In genomic region chr1:9718006-9718680, GRCh38 we compare ENCODE assay signal across 10 cellular contexts.
DNase-seq lines count a peak whose midpoint lies in the region; ATAC-seq and TF ChIP-seq lines count a peak whose summit lies in the region.
"Had no signal": no experiment of that assay in that cellular context is flagged by ENCODE, and none has a peak within 500 bp of the region (broad histone marks: within the 10 kb centered on the region; RNA-seq: fewer than 3 reads in every experiment).

No MANE protein-coding gene starts in this region.

- H3K27me3 Mint-ChIP-seq in activated CD8-positive, alpha-beta memory T cell treated with anti-CD3 and anti-CD28 coated beads, Interleukin-2, amount 10 ng/mL, durations not matched to agents 7 days and 5 days, result peaks cover 2% of the 10 kb centered on the region
- H3K27me3 Mint-ChIP-seq in endothelial cell (ENCODE audit: unreplicated experiment), result peaks cover 2% of the 10 kb centered on the region
- H3K27me3 Mint-ChIP-seq in stimulated activated naive CD8-positive, alpha-beta T cell treated with anti-CD3 and anti-CD28 coated beads, Interleukin-15, amount 100 ng/mL, for 72 hours, result no peaks in the 10 kb centered on the region

- DNase-seq in activated CD8-positive, alpha-beta memory T cell treated with anti-CD3 and anti-CD28 coated beads, Interleukin-2, amount 10 ng/mL, durations not matched to agents 7 days and 5 days, result no peak
- DNase-seq in activated CD8-positive, alpha-beta memory T cell treated with anti-CD3 and anti-CD28 coated beads, Interleukin-2, amount 50 U/mL, for 48 hours, result no peak
- DNase-seq in endothelial cell (ENCODE audit: low spot score) (no peak), NCI-H446 treated with DMSO at 0.1 percent for 48 hours (lab: John Stamatoyannopoulos, UW) (no peak), occipital lobe (lab: John Stamatoyannopoulos, UW) (no peak), NK-92 (lab: John Stamatoyannopoulos, UW; ENCODE audit: unreplicated experiment) (no peak)
- DNase-seq in stimulated activated naive CD8-positive, alpha-beta T cell treated with anti-CD3 and anti-CD28 coated beads, Interleukin-15, amount 100 ng/mL, for 72 hours, result no peak
- DNase-seq: MG63, NCI-H524 treated with DMSO at 0.1 percent for 48 hours had no signal

- H3K4me2 ChIP-seq in OCI-LY3 (ENCODE audit: low read length), result 0 out of 2 replicates have a peak overlapping the region, but pooled peaks have one; percentile 36

- peak overlapping the region; percentile 87 for H3K4me3 Mint-ChIP-seq in activated CD8-positive, alpha-beta memory T cell treated with anti-CD3 and anti-CD28 coated beads, Interleukin-2, amount 10 ng/mL, durations not matched to agents 7 days and 5 days
- no peak overlapping the region for H3K4me3 Mint-ChIP-seq in endothelial cell (ENCODE audit: unreplicated experiment)
- H3K4me3 Mint-ChIP-seq in stimulated activated naive CD8-positive, alpha-beta T cell treated with anti-CD3 and anti-CD28 coated beads, Interleukin-15, amount 100 ng/mL, for 72 hours, result peak overlapping the region; percentile 76 to 84

- peaks cover 75% of the 10 kb centered on the region for H3K4me1 Mint-ChIP-seq in activated CD8-positive, alpha-beta memory T cell treated with anti-CD3 and anti-CD28 coated beads, Interleukin-2, amount 10 ng/mL, durations not matched to agents 7 days and 5 days
- peaks cover 7% of the 10 kb centered on the region for H3K4me1 Mint-ChIP-seq in endothelial cell (ENCODE audit: unreplicated experiment)
- peaks cover 90% of the 10 kb centered on the region for H3K4me1 Mint-ChIP-seq in stimulated activated naive CD8-positive, alpha-beta T cell treated with anti-CD3 and anti-CD28 coated beads, Interleukin-15, amount 100 ng/mL, for 72 hours

- ATAC-seq in activated CD8-positive, alpha-beta memory T cell treated with anti-CD3 and anti-CD28 coated beads, Interleukin-2, amount 10 ng/mL, durations not matched to agents 7 days and 5 days, result no peak
- peak; percentile 32 for ATAC-seq in stimulated activated naive CD8-positive, alpha-beta T cell treated with anti-CD3 and anti-CD28 coated beads, Interleukin-15, amount 100 ng/mL, for 72 hours

- H3K4me3 ChIP-seq in OCI-LY3 (ENCODE audit: low read length), result no peak overlapping the region
- H3K4me3 ChIP-seq: MG63 had no signal

- no peaks in the 10 kb centered on the region for H3K9me3 Mint-ChIP-seq in activated CD8-positive, alpha-beta memory T cell treated with anti-CD3 and anti-CD28 coated beads, Interleukin-2, amount 10 ng/mL, durations not matched to agents 7 days and 5 days (ENCODE audit: low read depth)
- H3K9me3 Mint-ChIP-seq in endothelial cell (ENCODE audit: unreplicated experiment), result no peaks in the 10 kb centered on the region
- H3K9me3 Mint-ChIP-seq in stimulated activated naive CD8-positive, alpha-beta T cell treated with anti-CD3 and anti-CD28 coated beads, Interleukin-15, amount 100 ng/mL, for 72 hours, result peaks cover 0 to 5% of the 10 kb centered on the region in 2 donors

- TF ChIP-seq CTCF in OCI-LY3 (IDR thresholded peaks at IDR 0.05; ENCODE audit: low read depth, low read length), result no peak
- TF ChIP-seq CTCF in endothelial cell (IDR thresholded peaks at IDR 0.05; ENCODE audit: unreplicated experiment), result no peak

- 0 out of 2 replicates have a peak, but pooled peaks cover 6% of the 10 kb centered on the region for H4K20me1 ChIP-seq in OCI-LY3 (ENCODE audit: insufficient read depth, low read length)

- no peak overlapping the region for H3K9ac ChIP-seq in OCI-LY3 (ENCODE audit: low read length)

- H3K27ac ChIP-seq in OCI-LY3 (ENCODE audit: low read length), result peak overlapping the region; percentile 67

- peak overlapping the region; percentile 96 for H3K27ac Mint-ChIP-seq in activated CD8-positive, alpha-beta memory T cell treated with anti-CD3 and anti-CD28 coated beads, Interleukin-2, amount 10 ng/mL, durations not matched to agents 7 days and 5 days
- peak overlapping the region; percentile 52 for H3K27ac Mint-ChIP-seq in endothelial cell (ENCODE audit: unreplicated experiment)
- H3K27ac Mint-ChIP-seq in stimulated activated naive CD8-positive, alpha-beta T cell treated with anti-CD3 and anti-CD28 coated beads, Interleukin-15, amount 100 ng/mL, for 72 hours, result peak overlapping the region; percentile 92 to 96

- H2AFZ ChIP-seq in OCI-LY3 (ENCODE audit: low read depth, low read length), result no peak overlapping the region

- no peaks in the 10 kb centered on the region for H3K9me3 ChIP-seq in OCI-LY3 (ENCODE audit: insufficient read depth, low read length)
- H3K9me3 ChIP-seq: MG63 had no signal

- CTCF ChIA-PET in activated CD8-positive, alpha-beta memory T cell treated with anti-CD3 and anti-CD28 coated beads, Interleukin-2, amount 10 ng/mL, durations not matched to agents 7 days and 5 days (lab: Charles Lee), result interaction anchor here (1.0 to 7.9 kb wide), 9 partner anchors 7 to 89 kb away, joined by 3 to 150 read pairs (median 6); partner anchors contain the start of gene PIK3CD

- peaks cover 35% of the 10 kb centered on the region for H3K4me1 ChIP-seq in OCI-LY3 (ENCODE audit: low read length)

- peaks cover 79% of the 10 kb centered on the region for H3K36me3 Mint-ChIP-seq in activated CD8-positive, alpha-beta memory T cell treated with anti-CD3 and anti-CD28 coated beads, Interleukin-2, amount 10 ng/mL, durations not matched to agents 7 days and 5 days
- H3K36me3 Mint-ChIP-seq in endothelial cell (ENCODE audit: low read depth, unreplicated experiment), result peaks cover 5% of the 10 kb centered on the region

- H3K79me2 ChIP-seq in OCI-LY3 (ENCODE audit: low read length), result peaks cover 17% of the 10 kb centered on the region

- peaks cover 63% of the 10 kb centered on the region for H3K36me3 ChIP-seq in OCI-LY3 (replicated peaks; ENCODE audit: low read depth, low read length)
- H3K36me3 ChIP-seq: MG63 had no signal

- no peaks in the 10 kb centered on the region for H3K27me3 ChIP-seq in OCI-LY3 (ENCODE audit: low read depth, low read length)
- H3K27me3 ChIP-seq: MG63 had no signal
